In genomic region chr9:98437458-98438034, GRCh38 we compare ENCODE assay signal across 24 cellular contexts.
A peak's percentile ranks its signal among the peaks of the same experiment; 100 is the strongest.
DNase-seq lines count a peak whose midpoint lies in the region; ATAC-seq, FAIRE-seq and TF ChIP-seq lines count a peak whose summit lies in the region.
"Had no signal": no experiment of that assay in that cellular context is flagged by ENCODE, and none has a peak within 500 bp of the region (broad histone marks: within the 10 kb centered on the region; RNA-seq: fewer than 3 reads in every experiment).

No MANE protein-coding gene starts in this region.

- no peak overlapping the region for H4K8ac ChIP-seq in IMR-90 (ENCODE audit: low read depth in 2 of 2, low read length in 2 of 2)
- H4K8ac ChIP-seq in H1 (ENCODE audit: extremely low read depth, insufficient read depth, low read length): no peak overlapping the region

- no peaks in the 10 kb centered on the region for H3K9me1 ChIP-seq in IMR-90 (ENCODE audit: insufficient read depth, low read length)

- no peaks in the 10 kb centered on the region for H4K20me1 ChIP-seq in IMR-90 (ENCODE audit: insufficient read depth, low read length)
- peaks cover 0 to 6% of the 10 kb centered on the region in 2 experiments for H4K20me1 ChIP-seq in H1 (replicated peaks in 1 of 2; ENCODE audit: control insufficient read depth in 1 of 2, insufficient read depth in 2 of 2, low read length in 2 of 2)
- H4K20me1 ChIP-seq: BLaER1 treated with 17β-estradiol and CSF1 and Interleukin-3, amounts not matched to agents 10 nM and 100 nM had no signal

- no TSS peak for BruUV-seq in IMR-90 (replicated peaks; lab: Mats Ljungman, UMichigan)

- FAIRE-seq in bronchial epithelial cell (lab: Jason Lieb, UNC) (peak; percentile 73), H1 (lab: Jason Lieb, UNC) (no peak), urothelium cell line (lab: Jason Lieb, UNC) (peak; percentile 81)
- FAIRE-seq: A204.1, D721Med, G401.6, GM12891, GM19239 had no signal

- intact Hi-C loops in IMR-90 (cut with micrococcal nuclease): no loop called here

- no peak for DNase-seq in IMR-90
- DNase-seq in bronchial epithelial cell (ENCODE audit: low read depth): no peak
- DNase-seq in H1 (ENCODE audit: low read depth in 1 of 2, low spot score in 2 of 2): no peak
- DNase-seq in urothelium cell line (ENCODE audit: low spot score): no peak
- DNase-seq in AG20443 (ENCODE audit: low spot score): no peak
- DNase-seq in KBM-7: no peak
- DNase-seq: 8988T; ACHN; AML-193; Caco-2; Calu3; CD4-positive, alpha-beta T cell; CD8-positive, alpha-beta T cell; DMS79 treated with DMSO at 0.1 percent for 48 hours; GF-D8 had no signal

- H2BK5ac ChIP-seq in IMR-90 (ENCODE audit: low read depth, low read length, poor library complexity, severe bottlenecking): peak overlapping the region; percentile 35
- H2BK5ac ChIP-seq in H1 (ENCODE audit: low read depth, low read length): no peak overlapping the region

- no peak for TF ChIP-seq EP300 in H1 (IDR thresholded peaks at IDR 0.05; ENCODE audit: borderline replicate concordance in 1 of 2, low read depth in 2 of 2, low read length in 2 of 2)

- H2BK12ac ChIP-seq in H1 (ENCODE audit: low read depth, low read length): no peak overlapping the region

- TF ChIP-seq RAD21 in IMR-90 (IDR thresholded peaks at IDR 0.05; ENCODE audit: low read length) (no peak), H1 (IDR thresholded peaks at IDR 0.05 in 1 of 2, conservative IDR thresholded peaks at IDR 0.05 in 1 of 2; ENCODE audit: low read depth in 2 of 2, low read length in 2 of 2) (no peak)

- POLR2A ChIA-PET in IMR-90 (lab: Charles Lee; ENCODE audit: unreplicated experiment) (no interaction called here), H1 (lab: Charles Lee; ENCODE audit: partially characterized antibody) (no interaction called here)

- no peaks in the 10 kb centered on the region for H3K79me2 ChIP-seq in H1 (ENCODE audit: control insufficient read depth in 1 of 2, insufficient read depth in 2 of 2, low read length in 2 of 2)

- H3K4me2 ChIP-seq in IMR-90 (ENCODE audit: low read depth, low read length) (no peak overlapping the region), H1 (ENCODE audit: insufficient read depth in 1 of 2, low read depth in 2 of 2, low read length in 2 of 2) (no peak overlapping the region)
- H3K4me2 ChIP-seq: BLaER1 treated with 17β-estradiol and CSF1 and Interleukin-3, amounts not matched to agents 10 nM and 100 nM had no signal

- H3K27ac ChIP-seq in IMR-90 (ENCODE audit: insufficient read depth, low read length) (no peak overlapping the region), H1 (ENCODE audit: low read depth, low read length) (no peak overlapping the region)
- H3K27ac ChIP-seq: BLaER1 treated with 17β-estradiol and CSF1 and Interleukin-3, amounts not matched to agents 10 nM and 100 nM; C4-2B had no signal

- in situ Hi-C loops in IMR-90 (cut with MboI; ENCODE audit: low sequenced_read_pairs) (no loop called here), KBM-7 (cut with MboI; ENCODE audit: low pct_unique_long_range_greater_than_20kb, low sequenced_read_pairs) (no loop called here)

- no peaks in the 10 kb centered on the region for H3K79me1 ChIP-seq in IMR-90 (ENCODE audit: low read depth in 1 of 2, low read length in 2 of 2)
- H3K79me1 ChIP-seq in H1 (ENCODE audit: low read depth, low read length): no peaks in the 10 kb centered on the region

- H3K56ac ChIP-seq in IMR-90 (ENCODE audit: extremely low read depth, insufficient read depth, low read length) (no peak overlapping the region), H1 (replicated peaks; ENCODE audit: insufficient read length, low read depth, low read length) (peak overlapping the region; percentile 34)

- TF ChIP-seq POLR2A in IMR-90 (IDR thresholded peaks at IDR 0.05; ENCODE audit: low read depth, low read length) (no peak), H1 (IDR thresholded peaks at IDR 0.05; ENCODE audit: control extremely low read depth in 1 of 2, low read depth in 2 of 2, low read length in 2 of 2) (no peak)

- H3K4ac ChIP-seq in IMR-90 (ENCODE audit: low read depth, low read length) (no peak overlapping the region), H1 (replicated peaks; ENCODE audit: insufficient read length, low read depth, low read length) (no peak overlapping the region)

- H2BK120ac ChIP-seq in IMR-90 (ENCODE audit: low read depth, low read length) (no peak overlapping the region), H1 (replicated peaks; ENCODE audit: low read depth, low read length) (no peak overlapping the region)

- H3K9me3 ChIP-seq in IMR-90 (ENCODE audit: control insufficient read depth, insufficient read depth, low read length) (no peaks in the 10 kb centered on the region), H1 (ENCODE audit: insufficient read depth in 2 of 2, low read depth in 1 of 2, low read length in 1 of 2) (no peaks in the 10 kb centered on the region)
- H3K9me3 ChIP-seq: BLaER1 treated with 17β-estradiol and CSF1 and Interleukin-3, amounts not matched to agents 10 nM and 100 nM; Caco-2 had no signal

- WGBS in IMR-90 (ENCODE audit: extremely low coverage in 2 of 2, insufficient read length in 1 of 2), 2 experiments: 80 to 86% methylated on average over 1 to 4 of the region's 4 CpGs
- 80 to 100% methylated on average over 1 to 4 of the region's 4 CpGs for WGBS in H1 (ENCODE audit: extremely low coverage in 1 of 2, insufficient coverage in 1 of 2, insufficient read length in 1 of 2, insufficient replicate concordance in 2 of 2, low coverage in 1 of 2, low lambda C conversion rate in 2 of 2, missing lambda C conversion rate in 1 of 2), 2 experiments

- TF ChIP-seq CTCF in IMR-90 (conservative IDR thresholded peaks at IDR 0.05; ENCODE audit: low read depth, low read length): no peak
- no peak for TF ChIP-seq CTCF in bronchial epithelial cell (IDR thresholded peaks at IDR 0.05; ENCODE audit: insufficient read depth, low read length, severe bottlenecking)
- TF ChIP-seq CTCF in H1 (IDR thresholded peaks at IDR 0.05; ENCODE audit: control extremely low read depth in 1 of 3, insufficient read depth in 1 of 3, low read depth in 1 of 3, low read length in 3 of 3): no peak

- H4K5ac ChIP-seq in IMR-90 (ENCODE audit: low read depth, low read length) (no peak overlapping the region), H1 (ENCODE audit: insufficient read length, low read depth, low read length) (no peak overlapping the region)

- no peak overlapping the region for H2BK15ac ChIP-seq in IMR-90 (ENCODE audit: low read depth, low read length)
- H2BK15ac ChIP-seq in H1 (ENCODE audit: low read length): no peak overlapping the region

- H3K18ac ChIP-seq in IMR-90 (ENCODE audit: low read depth, low read length) (no peak overlapping the region), H1 (ENCODE audit: extremely low read depth, low read length) (no peak overlapping the region)

- H3K27me3 ChIP-seq in IMR-90 (ENCODE audit: control insufficient read depth, insufficient read depth, low read length) (0 out of 2 replicates have a peak, but pooled peaks cover 3% of the 10 kb centered on the region), bronchial epithelial cell (ENCODE audit: control insufficient read depth, insufficient read depth, low read length) (peaks cover 2% of the 10 kb centered on the region), H1 (replicated peaks in 1 of 4; ENCODE audit: control insufficient read depth in 3 of 4, extremely low read depth in 1 of 4, insufficient read depth in 3 of 4, low read length in 3 of 4) (no peaks in the 10 kb centered on the region)
- H3K27me3 ChIP-seq: BLaER1 treated with 17β-estradiol and CSF1 and Interleukin-3, amounts not matched to agents 10 nM and 100 nM had no signal

- ATAC-seq in IMR-90 (ENCODE audit: low read depth): no peak
- ATAC-seq in GM21515 (IDR thresholded peaks at IDR 0.05; ENCODE audit: unreplicated experiment): no peak
- ATAC-seq in HG03354 (IDR thresholded peaks at IDR 0.05; ENCODE audit: poor library complexity, severe bottlenecking, unreplicated experiment): no peak
- ATAC-seq: CD8-positive, alpha-beta T cell had no signal

- H2BK20ac ChIP-seq in IMR-90 (ENCODE audit: low read depth, low read length): no peak overlapping the region
- H2BK20ac ChIP-seq in H1 (ENCODE audit: low read length): no peak overlapping the region

- H2AFZ ChIP-seq in IMR-90 (replicated peaks; ENCODE audit: low read length, poor library complexity) (peak overlapping the region; percentile 68), H1 (ENCODE audit: low read length) (no peak overlapping the region)

- H3K14ac ChIP-seq in IMR-90 (replicated peaks; ENCODE audit: low read depth, low read length) (no peak overlapping the region), H1 (ENCODE audit: insufficient read length) (no peak overlapping the region)

- no peak overlapping the region for H3K23ac ChIP-seq in IMR-90 (ENCODE audit: low read depth, low read length)
- no peak overlapping the region for H3K23ac ChIP-seq in H1 (ENCODE audit: insufficient read length)

- H2AK9ac ChIP-seq in IMR-90 (replicated peaks; ENCODE audit: low read depth, low read length, poor library complexity): peak overlapping the region; percentile 3

- H3K4me1 ChIP-seq in IMR-90 (ENCODE audit: control insufficient read depth, insufficient read depth, low read length): peaks cover 1% of the 10 kb centered on the region; the same call in 1 of the 2 replicates
- no peaks in the 10 kb centered on the region for H3K4me1 ChIP-seq in H1 (replicated peaks in 1 of 4; ENCODE audit: control insufficient read depth in 3 of 4, insufficient read depth in 4 of 4, low read length in 3 of 4)
- H3K4me1 ChIP-seq: BLaER1 treated with 17β-estradiol and CSF1 and Interleukin-3, amounts not matched to agents 10 nM and 100 nM; Caco-2 had no signal

- dilution Hi-C loops in IMR-90 (cut with HindIII; ENCODE audit: low sequenced_read_pairs, unreplicated experiment): no loop called here

- H2AK5ac ChIP-seq in IMR-90 (ENCODE audit: low read depth, low read length): no peak overlapping the region
- no peak overlapping the region for H2AK5ac ChIP-seq in H1 (ENCODE audit: low read depth, low read length)

- peaks cover 1% of the 10 kb centered on the region; the same call in 1 of the 2 replicates for H3K36me3 ChIP-seq in IMR-90 (ENCODE audit: control insufficient read depth, insufficient read depth, low read length)
- H3K36me3 ChIP-seq in bronchial epithelial cell (ENCODE audit: control insufficient read depth, insufficient read depth, low read length): no peaks in the 10 kb centered on the region
- no peaks in the 10 kb centered on the region for H3K36me3 ChIP-seq in H1 (ENCODE audit: control insufficient read depth in 2 of 4, insufficient read depth in 4 of 4, low read length in 3 of 4)
- H3K36me3 ChIP-seq: BLaER1 treated with 17β-estradiol and CSF1 and Interleukin-3, amounts not matched to agents 10 nM and 100 nM had no signal

- CTCF ChIA-PET in IMR-90 (lab: Yijun Ruan, JAX): no interaction called here
- CTCF ChIA-PET in H1 (lab: Charles Lee; ENCODE audit: partially characterized antibody): no interaction called here

- no peak overlapping the region for H3K4me3 ChIP-seq in IMR-90 (ENCODE audit: insufficient read depth, low read depth, low read length)
- H3K4me3 ChIP-seq in bronchial epithelial cell (ENCODE audit: low read depth, low read length): no peak overlapping the region
- no peak overlapping the region for H3K4me3 ChIP-seq in H1 (ENCODE audit: extremely low read depth in 1 of 4, insufficient read depth in 2 of 4, low read depth in 3 of 4, low read length in 4 of 4)
- H3K4me3 ChIP-seq: BLaER1 treated with 17β-estradiol and CSF1 and Interleukin-3, amounts not matched to agents 10 nM and 100 nM had no signal

- no peak overlapping the region for H3K9ac ChIP-seq in IMR-90 (ENCODE audit: low read depth, low read length)
- no peak overlapping the region for H3K9ac ChIP-seq in H1 (replicated peaks in 1 of 4; ENCODE audit: extremely low read depth in 1 of 4, low read depth in 3 of 4, low read length in 3 of 4)
- H3K9ac ChIP-seq: BLaER1 treated with 17β-estradiol and CSF1 and Interleukin-3, amounts not matched to agents 10 nM and 100 nM had no signal

- H4K91ac ChIP-seq in IMR-90 (ENCODE audit: insufficient read depth, low read depth, low read length): no peak overlapping the region
- no peak overlapping the region for H4K91ac ChIP-seq in H1 (replicated peaks; ENCODE audit: insufficient read length, low read length)

- peaks cover 11% of the 10 kb centered on the region; the same call in 1 of the 2 replicates for H3K23me2 ChIP-seq in H1 (ENCODE audit: low read depth, low read length)
